Comparison of ENCODE assay signal across 25 cellular contexts in the genomic region with DNA sequence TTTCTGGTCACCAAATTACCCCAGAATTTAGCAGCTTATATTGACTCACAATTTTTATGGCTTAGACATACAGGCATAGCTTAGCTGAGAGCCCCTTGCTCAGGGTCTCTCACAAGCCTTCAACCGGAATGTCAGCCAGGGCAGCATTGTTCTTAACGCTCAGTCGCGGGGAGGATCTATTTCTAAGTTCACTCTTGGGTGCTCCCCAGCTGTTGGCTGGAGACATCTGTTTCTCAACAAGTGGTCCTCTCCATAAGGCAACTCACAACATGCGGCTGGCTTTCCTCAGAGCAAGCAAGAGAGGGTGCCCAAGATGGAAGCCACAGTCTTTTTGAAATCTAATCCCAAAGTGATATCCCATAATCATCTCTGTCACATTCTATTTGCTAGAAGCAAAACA.
"Had no signal": no experiment of that assay in that cellular context is flagged by ENCODE, and none has a peak within 500 bp of the region (broad histone marks: within the 10 kb centered on the region; RNA-seq: fewer than 3 reads in every experiment).

No MANE protein-coding gene starts in this region.

- H3K27me3 Mint-ChIP-seq: activated CD4-positive, alpha-beta T cell treated with anti-CD3 and anti-CD28 coated beads, Interleukin-2, amount 10 ng/mL, durations not matched to agents 7 days and 5 days; activated naive CD4-positive, alpha-beta T cell treated with anti-CD3 and anti-CD28 coated beads, Interleukin-2, amount 50 U/mL, for 24 hours; effector memory CD8-positive, alpha-beta T cell; memory B cell; naive B cell; stimulated activated memory B cell treated with anti-CD40 and anti-IgM and Interleukin-4, amounts not matched to agents 10 μg/mL and 1 μg/mL and 100 μg/mL, for 72 hours had no signal

- H3K27ac Mint-ChIP-seq: activated CD4-positive, alpha-beta T cell treated with anti-CD3 and anti-CD28 coated beads, Interleukin-2, amount 10 ng/mL, durations not matched to agents 7 days and 5 days; activated CD8-positive, alpha-beta T cell treated with anti-CD3 and anti-CD28 coated beads, Interleukin-2, amount 10 ng/mL, durations not matched to agents 7 days and 5 days; activated naive CD4-positive, alpha-beta T cell treated with anti-CD3 and anti-CD28 coated beads, Interleukin-2, amount 50 U/mL, for 24 hours; activated T-helper 1 cell treated with anti-CD3 and anti-CD28 coated beads, Interleukin-12 subunit alpha, Interleukin-12 subunit beta, Interleukin-2, Interleukin-4 antibody, amounts not matched to agents 30 ng/mL and 10 ng/mL and 1 ng/mL, durations not matched to agents 14 hours and 24 hours and 36 hours; effector memory CD8-positive, alpha-beta T cell; memory B cell; neural progenitor cell; stimulated activated memory B cell treated with anti-CD40 and anti-IgM and Interleukin-4, amounts not matched to agents 10 μg/mL and 1 μg/mL and 100 μg/mL, for 72 hours had no signal

- H3K4me3 ChIP-seq: body of pancreas, esophagus muscularis mucosa, gastrocnemius medialis, neural progenitor cell, smooth muscle cell, transverse colon had no signal

- H3K27ac ChIP-seq: body of pancreas, esophagus muscularis mucosa, gastrocnemius medialis, neural progenitor cell, transverse colon had no signal

- DNase-seq: activated CD4-positive, alpha-beta T cell treated with anti-CD3 and anti-CD28 coated beads, Interleukin-2, amount 10 ng/mL, durations not matched to agents 7 days and 5 days; activated CD8-positive, alpha-beta T cell treated with anti-CD3 and anti-CD28 coated beads, Interleukin-2, amount 10 ng/mL, durations not matched to agents 7 days and 5 days; activated gamma-delta T cell treated with Interleukin-2 at 50 U/mL for 16 hours; anterior cingulate cortex; body of pancreas; central memory CD4-positive, alpha-beta T cell; effector memory CD8-positive, alpha-beta T cell; gastrocnemius medialis; head of caudate nucleus; hypothalamus; naive B cell; posterior cingulate gyrus; stimulated activated CD4-positive, alpha-beta T cell treated with anti-CD3 and anti-CD28 coated beads, Interleukin-15, amount 100 ng/mL, for 24 hours; transverse colon had no signal

- FAIRE-seq: endothelial cell of umbilical vein, urothelium cell line had no signal

- H3K9me3 ChIP-seq: body of pancreas, esophagus muscularis mucosa, gastrocnemius medialis, transverse colon had no signal

- H3K36me3 ChIP-seq: esophagus muscularis mucosa, gastrocnemius medialis, neural progenitor cell, transverse colon had no signal

- H3K4me2 ChIP-seq: neural progenitor cell, smooth muscle cell had no signal

- ATAC-seq: activated CD4-positive, CD25-positive, alpha-beta regulatory T cell treated with anti-CD3 and anti-CD28 coated beads, Interleukin-2, amount 50 U/mL, for 24 hours; activated CD8-positive, alpha-beta T cell treated with anti-CD3 and anti-CD28 coated beads, Interleukin-2, amount 10 ng/mL, durations not matched to agents 7 days and 5 days; body of pancreas; effector memory CD8-positive, alpha-beta T cell; gastrocnemius medialis; sciatic nerve; stimulated activated memory B cell treated with anti-CD40 and anti-IgM and Interleukin-4, amounts not matched to agents 10 μg/mL and 1 μg/mL and 100 μg/mL, for 72 hours had no signal

- H3K4me1 Mint-ChIP-seq: activated CD4-positive, alpha-beta T cell treated with anti-CD3 and anti-CD28 coated beads, Interleukin-2, amount 10 ng/mL, durations not matched to agents 7 days and 5 days; memory B cell had no signal

- H3K9ac ChIP-seq: neural progenitor cell had no signal

- H3K4me1 ChIP-seq: body of pancreas, esophagus muscularis mucosa, gastrocnemius medialis, transverse colon had no signal

- H3K9me3 Mint-ChIP-seq: activated CD4-positive, alpha-beta T cell treated with anti-CD3 and anti-CD28 coated beads, Interleukin-2, amount 10 ng/mL, durations not matched to agents 7 days and 5 days; activated naive CD4-positive, alpha-beta T cell treated with anti-CD3 and anti-CD28 coated beads, Interleukin-2, amount 50 U/mL, for 24 hours; activated T-helper 1 cell treated with anti-CD3 and anti-CD28 coated beads, Interleukin-12 subunit alpha, Interleukin-12 subunit beta, Interleukin-2, Interleukin-4 antibody, amounts not matched to agents 30 ng/mL and 10 ng/mL and 1 ng/mL, durations not matched to agents 14 hours and 24 hours and 36 hours; effector memory CD8-positive, alpha-beta T cell; memory B cell; naive B cell; neural progenitor cell; stimulated activated memory B cell treated with anti-CD40 and anti-IgM and Interleukin-4, amounts not matched to agents 10 μg/mL and 1 μg/mL and 100 μg/mL, for 72 hours had no signal

- H3K4me3 Mint-ChIP-seq: activated CD4-positive, alpha-beta T cell treated with anti-CD3 and anti-CD28 coated beads, Interleukin-2, amount 10 ng/mL, durations not matched to agents 7 days and 5 days; activated CD8-positive, alpha-beta T cell treated with anti-CD3 and anti-CD28 coated beads, Interleukin-2, amount 10 ng/mL, durations not matched to agents 7 days and 5 days; activated naive CD4-positive, alpha-beta T cell treated with anti-CD3 and anti-CD28 coated beads, Interleukin-2, amount 50 U/mL, for 24 hours; activated T-helper 1 cell treated with anti-CD3 and anti-CD28 coated beads, Interleukin-12 subunit alpha, Interleukin-12 subunit beta, Interleukin-2, Interleukin-4 antibody, amounts not matched to agents 30 ng/mL and 10 ng/mL and 1 ng/mL, durations not matched to agents 14 hours and 24 hours and 36 hours; effector memory CD8-positive, alpha-beta T cell; memory B cell; naive B cell; neural progenitor cell; stimulated activated memory B cell treated with anti-CD40 and anti-IgM and Interleukin-4, amounts not matched to agents 10 μg/mL and 1 μg/mL and 100 μg/mL, for 72 hours had no signal
